Comparison of ENCODE assay signal across 34 cellular contexts in genomic region chr1:192705510-192705909, GRCh38.
"Had no signal": no experiment of that assay in that cellular context is flagged by ENCODE, and none has a peak within 500 bp of the region (broad histone marks: within the 10 kb centered on the region; RNA-seq: fewer than 3 reads in every experiment).

No MANE protein-coding gene starts in this region.

- H3K27me3 ChIP-seq: MG63 had no signal

- H3K4me3 ChIP-seq: MG63 had no signal

- DNase-seq: Karpas-422, Kasumi-1, MG63, MM.1S, MV-4-11, NCI-H1048, NCI-H1092, NCI-H1092 treated with DMSO at 0.1 percent for 48 hours, NCI-H1105, NCI-H1105 treated with DMSO at 0.1 percent for 48 hours, NCI-H1417, NCI-H1417 treated with DMSO at 0.1 percent for 48 hours, NCI-H1436, NCI-H1436 treated with DMSO at 0.1 percent for 48 hours, NCI-H146, NCI-H1694, NCI-H1694 treated with DMSO at 0.1 percent for 48 hours, NCI-H187, NCI-H187 treated with DMSO at 0.1 percent for 48 hours, NCI-H1930, NCI-H2029, NCI-H2029 treated with DMSO at 0.1 percent for 48 hours, NCI-H2081, NCI-H2081 treated with DMSO at 0.1 percent for 48 hours, NCI-H2107, NCI-H2171, NCI-H2171 treated with DMSO at 0.1 percent for 48 hours, NCI-H2227 treated with DMSO at 0.1 percent for 48 hours, NCI-H226, NCI-H345, NCI-H446, NCI-H446 treated with DMSO at 0.1 percent for 48 hours, NCI-H510A, NCI-H510A treated with DMSO at 0.1 percent for 48 hours had no signal

- H3K36me3 ChIP-seq: MG63 had no signal

- H3K9me3 ChIP-seq: MG63 had no signal
